9 cellular contexts compared by ENCODE assay signal in the genomic region with DNA sequence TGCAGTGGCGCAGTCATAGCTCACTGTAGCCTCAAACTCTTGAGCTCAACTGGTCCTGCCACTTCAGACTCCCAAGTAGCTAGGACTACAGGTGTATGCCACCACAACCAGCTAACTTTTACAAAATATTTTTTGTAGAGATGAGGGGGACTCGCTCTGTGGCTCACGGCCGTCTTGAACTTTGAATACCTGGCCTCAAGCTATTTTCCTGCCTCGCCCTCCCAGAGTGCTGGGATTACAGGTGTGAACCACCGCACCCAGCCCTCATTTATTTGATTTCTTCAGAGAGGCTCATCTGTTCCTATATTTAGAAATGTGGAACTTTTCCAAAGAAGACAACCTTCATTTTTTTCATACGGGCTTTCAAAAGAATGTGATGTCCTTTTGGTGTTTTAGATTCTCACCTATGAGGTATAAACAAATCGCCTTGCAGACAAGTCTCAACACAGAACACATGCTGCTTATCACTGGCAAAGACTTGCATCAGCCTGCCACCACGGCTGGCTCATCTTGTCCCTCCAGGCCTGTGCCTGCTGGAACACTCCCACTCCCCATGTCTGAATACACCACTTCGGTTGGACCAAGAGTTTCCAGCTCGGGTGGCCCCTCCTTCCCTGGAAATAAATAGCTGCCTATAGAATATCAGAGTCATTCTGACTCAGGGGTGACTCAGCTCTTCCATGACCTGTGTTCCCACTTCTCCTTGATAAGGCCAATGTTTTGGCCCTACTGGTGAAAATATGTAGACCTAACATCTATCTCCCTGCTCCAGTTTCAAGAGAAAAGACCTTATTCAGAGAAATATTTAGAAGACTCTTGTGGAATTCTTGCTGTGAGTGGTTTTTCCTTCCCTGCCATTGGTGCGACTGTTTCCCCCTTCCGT.
A peak's percentile ranks its signal among the peaks of the same experiment; 100 is the strongest.
DNase-seq lines count a peak whose midpoint lies in the region; ATAC-seq and TF ChIP-seq lines count a peak whose summit lies in the region.
"Had no signal": no experiment of that assay in that cellular context is flagged by ENCODE, and none has a peak within 500 bp of the region (broad histone marks: within the 10 kb centered on the region; RNA-seq: fewer than 3 reads in every experiment).

No MANE protein-coding gene starts in this region.

- DNase-seq in AG08395 (ENCODE audit: low spot score) = peak; percentile 83
- DNase-seq in activated CD4-positive, alpha-beta T cell treated with anti-CD3 and anti-CD28 coated beads for 36 hours = peak; percentile 90
- DNase-seq in epithelial cell of esophagus (ENCODE audit: low read depth) = peak; percentile 100
- peak; percentile 94 for DNase-seq in non-pigmented ciliary epithelial cell (ENCODE audit: low read depth)
- peak; percentile 87 for DNase-seq in ureter (ENCODE audit: low spot score)
- no peak for DNase-seq in NCI-H748 treated with DMSO at 0.1 percent for 48 hours (lab: John Stamatoyannopoulos, UW)
- no peak for DNase-seq in NCI-H82 treated with DMSO at 0.1 percent for 48 hours (lab: John Stamatoyannopoulos, UW; ENCODE audit: unreplicated experiment)
- DNase-seq: gastrocnemius medialis had no signal

- peak overlapping the region; percentile 1 for H3K9ac ChIP-seq in HUES6 (ENCODE audit: low read length)

- peak overlapping the region; percentile 27 for H3K4me3 Mint-ChIP-seq in activated CD4-positive, alpha-beta T cell treated with anti-CD3 and anti-CD28 coated beads for 36 hours

- H3K4me1 Mint-ChIP-seq in activated CD4-positive, alpha-beta T cell treated with anti-CD3 and anti-CD28 coated beads for 36 hours = peaks cover 46% of the 10 kb centered on the region

- no peaks in the 10 kb centered on the region for H3K36me3 Mint-ChIP-seq in activated CD4-positive, alpha-beta T cell treated with anti-CD3 and anti-CD28 coated beads for 36 hours (ENCODE audit: low read depth)

- no peaks in the 10 kb centered on the region for H3K27me3 Mint-ChIP-seq in activated CD4-positive, alpha-beta T cell treated with anti-CD3 and anti-CD28 coated beads for 36 hours

- CTCF ChIA-PET in activated CD4-positive, alpha-beta T cell treated with anti-CD3 and anti-CD28 coated beads for 36 hours (lab: Charles Lee) = interaction anchor here (0.7 to 3.4 kb wide), 7 partner anchors 9 to 370 kb away, joined by 3 to 19 read pairs (median 4); no protein-coding TSS in a partner anchor

- H3K4me3 ChIP-seq in HUES6 (ENCODE audit: low read depth, low read length) = no peak overlapping the region
- no peak overlapping the region for H3K4me3 ChIP-seq in epithelial cell of esophagus (ENCODE audit: low read length)
- H3K4me3 ChIP-seq: gastrocnemius medialis had no signal

- peaks cover 57% of the 10 kb centered on the region for H3K4me1 ChIP-seq in HUES6 (ENCODE audit: control insufficient read depth, insufficient read depth, low read length)
- H3K4me1 ChIP-seq: gastrocnemius medialis had no signal

- no peaks in the 10 kb centered on the region for H3K36me3 ChIP-seq in HUES6 (ENCODE audit: control insufficient read depth, insufficient read depth, low read length)
- H3K36me3 ChIP-seq: gastrocnemius medialis had no signal

- no peaks in the 10 kb centered on the region for H3K9me3 ChIP-seq in HUES6 (ENCODE audit: control insufficient read depth, insufficient read depth, low read depth, low read length)
- H3K9me3 ChIP-seq: gastrocnemius medialis had no signal

- no peaks in the 10 kb centered on the region for H3K27me3 ChIP-seq in HUES6 (ENCODE audit: control insufficient read depth, insufficient read depth, low read length)
- H3K27me3 ChIP-seq: gastrocnemius medialis had no signal

- TF ChIP-seq CTCF in epithelial cell of esophagus (IDR thresholded peaks at IDR 0.05; ENCODE audit: insufficient read depth, low read depth, low read length, missing control alignments) = peak; percentile 36

- intact Hi-C loops in activated CD4-positive, alpha-beta T cell treated with anti-CD3 and anti-CD28 coated beads for 36 hours (cut with DNase I, micrococcal nuclease) = loop anchor here (1.0 to 2.0 kb wide), 6 partner anchors 9 to 198 kb away; no protein-coding TSS in a partner anchor

- H3K27ac Mint-ChIP-seq in activated CD4-positive, alpha-beta T cell treated with anti-CD3 and anti-CD28 coated beads for 36 hours = peak overlapping the region; percentile 91

- peak; percentile 97 for ATAC-seq in activated CD4-positive, alpha-beta T cell treated with anti-CD3 and anti-CD28 coated beads for 36 hours

- H3K27ac ChIP-seq in HUES6 (ENCODE audit: low read depth, low read length) = peak overlapping the region; percentile 74; the same call in 1 of the 2 replicates
- H3K27ac ChIP-seq: gastrocnemius medialis had no signal

- H3K9me3 Mint-ChIP-seq in activated CD4-positive, alpha-beta T cell treated with anti-CD3 and anti-CD28 coated beads for 36 hours (ENCODE audit: low read depth) = no peaks in the 10 kb centered on the region

- POLR2A ChIA-PET in activated CD4-positive, alpha-beta T cell treated with anti-CD3 and anti-CD28 coated beads for 36 hours (lab: Charles Lee) = interaction anchor here (1.1 kb wide), 1 partner anchor 59 kb away, joined by 3 read pairs; no protein-coding TSS in a partner anchor

Comparison
In these comparisons a context has a peak if more than half of its experiments do, and no peak if none do; other contexts are left out.
1. DNase-seq: peak in AG08395 (single experiment), activated CD4-positive, alpha-beta T cell treated with anti-CD3 and anti-CD28 coated beads for 36 hours (single experiment), epithelial cell of esophagus (single experiment), non-pigmented ciliary epithelial cell (single experiment) and ureter (single experiment); none in NCI-H748 treated with DMSO at 0.1 percent for 48 hours (single experiment) and NCI-H82 treated with DMSO at 0.1 percent for 48 hours (single experiment).